Comparison of ENCODE assay signal across 15 cellular contexts in the genomic region with DNA sequence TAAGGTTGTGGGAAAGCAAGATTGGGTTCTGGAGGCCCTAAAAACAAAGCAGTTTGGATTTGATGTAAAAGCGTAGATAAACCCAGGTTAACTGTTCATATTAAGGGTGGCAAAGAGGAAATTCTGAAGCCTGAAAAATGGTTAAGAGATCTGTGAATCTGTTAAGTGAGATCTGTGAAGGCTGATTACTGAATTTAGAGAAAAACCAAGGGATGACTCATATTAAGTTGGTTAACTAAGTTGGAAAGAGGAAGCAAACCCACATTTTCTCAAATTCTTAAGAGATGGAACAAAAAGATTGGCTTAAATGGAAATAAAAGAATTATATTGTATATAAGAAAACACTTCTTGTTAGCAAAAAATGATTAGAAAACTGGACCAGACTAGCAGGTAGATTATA. TPM values are rescaled to one million over a fixed set of nuclear protein-coding genes. Genes with fewer than 3 reads are reported as not detected.
DNase-seq lines count a peak whose midpoint lies in the region; ATAC-seq and TF ChIP-seq lines count a peak whose summit lies in the region.
"Had no signal": no experiment of that assay in that cellular context is flagged by ENCODE, and none has a peak within 500 bp of the region (broad histone marks: within the 10 kb centered on the region; RNA-seq: fewer than 3 reads in every experiment).

No MANE protein-coding gene starts in this region.

- peak overlapping the region; percentile 46 for H3K4me3 Mint-ChIP-seq in activated CD4-positive, alpha-beta T cell treated with anti-CD3 and anti-CD28 coated beads, Interleukin-2, amount 10 ng/mL, durations not matched to agents 24 days and 14 days
- H3K4me3 Mint-ChIP-seq: GM23338 had no signal

- H3K36me3 ChIP-seq in adipocyte (ENCODE audit: control insufficient read depth, insufficient read depth, low read length, severe bottlenecking) (no peaks in the 10 kb centered on the region), gastrocnemius medialis (no peaks in the 10 kb centered on the region)
- H3K36me3 ChIP-seq: uterus had no signal

- intact Hi-C loops in activated CD4-positive, alpha-beta T cell treated with anti-CD3 and anti-CD28 coated beads, Interleukin-2, amount 10 ng/mL, durations not matched to agents 24 days and 14 days (cut with micrococcal nuclease): loop anchor here (1.0 to 2.0 kb wide), 3 partner anchors 10 to 202 kb away; a partner anchor contains a TSS
- intact Hi-C loops in gastrocnemius medialis (cut with DNase I; ENCODE audit: low total_unique reads): no loop called here

- peaks cover 9% of the 10 kb centered on the region for H3K27me3 Mint-ChIP-seq in activated CD4-positive, alpha-beta T cell treated with anti-CD3 and anti-CD28 coated beads, Interleukin-2, amount 10 ng/mL, durations not matched to agents 24 days and 14 days

- H3K27me3 ChIP-seq in adipocyte (replicated peaks; ENCODE audit: control insufficient read depth, insufficient read depth, low read length) (no peaks in the 10 kb centered on the region), gastrocnemius medialis (no peaks in the 10 kb centered on the region)
- H3K27me3 ChIP-seq: uterus had no signal

- no peak for DNase-seq in activated CD4-positive, alpha-beta T cell treated with anti-CD3 and anti-CD28 coated beads, Interleukin-2, amount 10 ng/mL, durations not matched to agents 24 days and 14 days
- DNase-seq in activated CD4-positive, alpha-beta T cell treated with anti-CD3 and anti-CD28 coated beads for 4 hours: no peak
- DNase-seq in NB4 (ENCODE audit: low read depth): peak; percentile 82
- peak; percentile 54 for DNase-seq in adipocyte (ENCODE audit: low read depth)
- no peak for DNase-seq in gastrocnemius medialis
- no peak for DNase-seq in T1000 (lab: John Stamatoyannopoulos, UW)
- DNase-seq in DMS79 treated with DMSO at 0.1 percent for 48 hours (lab: John Stamatoyannopoulos, UW): no peak
- DNase-seq in NCI-H1436 treated with DMSO at 0.1 percent for 48 hours (lab: John Stamatoyannopoulos, UW): no peak
- DNase-seq: 8988T; activated naive CD4-positive, alpha-beta T cell treated with Interleukin-2 at 50 U/mL for 16 hours; cortex of kidney; head of caudate nucleus; NCI-H1048; uterus had no signal

- no peaks in the 10 kb centered on the region for H3K9me3 ChIP-seq in adipocyte (ENCODE audit: control insufficient read depth, low read length)
- H3K9me3 ChIP-seq in gastrocnemius medialis: no peaks in the 10 kb centered on the region
- H3K9me3 ChIP-seq: uterus had no signal

- no peaks in the 10 kb centered on the region for H3K9me3 Mint-ChIP-seq in activated CD4-positive, alpha-beta T cell treated with anti-CD3 and anti-CD28 coated beads, Interleukin-2, amount 10 ng/mL, durations not matched to agents 24 days and 14 days
- H3K9me3 Mint-ChIP-seq: GM23338 had no signal

- TF ChIP-seq CTCF in NB4 (IDR thresholded peaks at IDR 0.05; ENCODE audit: low read depth, low read length): no peak
- no peak for TF ChIP-seq CTCF in gastrocnemius medialis (IDR thresholded peaks at IDR 0.05 in 4 of 5, conservative IDR thresholded peaks at IDR 0.05 in 1 of 5)

- peaks cover 24% of the 10 kb centered on the region for H3K4me1 Mint-ChIP-seq in activated CD4-positive, alpha-beta T cell treated with anti-CD3 and anti-CD28 coated beads, Interleukin-2, amount 10 ng/mL, durations not matched to agents 24 days and 14 days

- H3K4me3 ChIP-seq in NB4 (ENCODE audit: low read depth, low read length): no peak overlapping the region
- H3K4me3 ChIP-seq in adipocyte (ENCODE audit: low read length): no peak overlapping the region
- H3K4me3 ChIP-seq in gastrocnemius medialis: no peak overlapping the region
- H3K4me3 ChIP-seq: GM23338, uterus had no signal

- no peak for ATAC-seq in gastrocnemius medialis
- ATAC-seq: GM23338 had no signal

- H3K27ac ChIP-seq in gastrocnemius medialis: peak overlapping the region; percentile 29 to 78 (median 67)
- H3K27ac ChIP-seq: uterus had no signal

- in situ Hi-C loops in gastrocnemius medialis (cut with MboI; ENCODE audit: low sequenced_read_pairs in 4 of 4): no loop called here

- H3K27ac Mint-ChIP-seq in activated CD4-positive, alpha-beta T cell treated with anti-CD3 and anti-CD28 coated beads, Interleukin-2, amount 10 ng/mL, durations not matched to agents 24 days and 14 days: peak overlapping the region; percentile 64
- H3K27ac Mint-ChIP-seq: GM23338 had no signal

- no peak overlapping the region for H3K9ac ChIP-seq in adipocyte (ENCODE audit: low read length)

- no peak for TF ChIP-seq POLR2A in NB4 (IDR thresholded peaks at IDR 0.05; ENCODE audit: extremely low read depth, insufficient read length)
- TF ChIP-seq POLR2A in gastrocnemius medialis (IDR thresholded peaks at IDR 0.05): no peak

- peaks cover 2% of the 10 kb centered on the region for H3K36me3 Mint-ChIP-seq in activated CD4-positive, alpha-beta T cell treated with anti-CD3 and anti-CD28 coated beads, Interleukin-2, amount 10 ng/mL, durations not matched to agents 24 days and 14 days (ENCODE audit: low read depth)

- peaks cover 22% of the 10 kb centered on the region for H3K4me1 ChIP-seq in adipocyte (ENCODE audit: control insufficient read depth, insufficient read depth, low read length)
- peaks cover 44 to 48% of the 10 kb centered on the region in 2 donors for H3K4me1 ChIP-seq in gastrocnemius medialis
- H3K4me1 ChIP-seq: uterus had no signal

RNA-seq across cellular contexts. Expression of a gene that starts 22.8 kb away (rescaled TPM):
- total RNA-seq in activated CD4-positive, alpha-beta T cell treated with anti-CD3 and anti-CD28 coated beads, Interleukin-2, amount 10 ng/mL, durations not matched to agents 24 days and 14 days: 3.6 and 3.7 TPM in 2 replicates
- total RNA-seq in gastrocnemius medialis: 100 to 1,000 TPM in 1 of 4 donors, 10 to 100 TPM in 2, 1 to 10 TPM in 1; 9.5 to 183 (median 26.5) TPM

Comparison
In these comparisons a context has a peak if more than half of its experiments do, and no peak if none do; other contexts are left out.
1. DNase-seq: peak in NB4 (single experiment) and adipocyte (single experiment); none in activated CD4-positive, alpha-beta T cell treated with anti-CD3 and anti-CD28 coated beads, Interleukin-2, amount 10 ng/mL, durations not matched to agents 24 days and 14 days (single experiment), activated CD4-positive, alpha-beta T cell treated with anti-CD3 and anti-CD28 coated beads for 4 hours (0 of 2), gastrocnemius medialis (0 of 2), T1000 (single experiment), DMS79 treated with DMSO at 0.1 percent for 48 hours (single experiment) and NCI-H1436 treated with DMSO at 0.1 percent for 48 hours (single experiment).